24 cellular contexts compared by ENCODE assay signal in the genomic region with DNA sequence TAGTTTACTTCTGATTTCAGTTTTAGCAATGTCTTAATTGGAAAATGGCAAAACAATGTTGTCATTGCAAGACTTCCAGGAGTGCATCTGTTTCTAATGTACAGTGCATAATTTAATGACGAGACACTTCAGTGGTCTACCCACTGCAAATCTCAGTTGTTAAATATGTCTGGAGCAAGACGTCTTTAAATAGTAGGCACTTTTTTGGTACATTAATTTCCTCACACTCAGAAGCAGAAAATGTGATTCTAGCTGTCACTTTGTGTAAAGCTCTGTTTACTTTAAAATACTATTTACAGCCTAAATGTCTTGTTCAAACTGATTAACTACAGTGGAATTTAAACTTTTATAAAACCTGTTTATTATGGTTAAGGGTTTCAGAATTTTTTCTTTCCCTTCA.
A peak's percentile ranks its signal among the peaks of the same experiment; 100 is the strongest.
DNase-seq lines count a peak whose midpoint lies in the region; ATAC-seq and TF ChIP-seq lines count a peak whose summit lies in the region.
"Had no signal": no experiment of that assay in that cellular context is flagged by ENCODE, and none has a peak within 500 bp of the region (broad histone marks: within the 10 kb centered on the region; RNA-seq: fewer than 3 reads in every experiment).

No MANE protein-coding gene starts in this region.

- H3K36me3 ChIP-seq in mammary epithelial cell (ENCODE audit: insufficient read depth, low read length) (no peaks in the 10 kb centered on the region), SK-N-SH (replicated peaks in 1 of 2; ENCODE audit: control insufficient read depth in 1 of 2, insufficient read depth in 2 of 2, low read length in 1 of 2) (no peaks in the 10 kb centered on the region)

- in situ Hi-C loops in mammary epithelial cell (cut with MboI; ENCODE audit: low sequenced_read_pairs in 2 of 2) = no loop called here

- intact Hi-C loops in mammary epithelial cell (cut with micrococcal nuclease) = no loop called here
- intact Hi-C loops in MCF 10A (cut with micrococcal nuclease) = no loop called here

- H4K20me1 ChIP-seq in mammary epithelial cell (ENCODE audit: insufficient read depth, low read length) = no peaks in the 10 kb centered on the region
- no peaks in the 10 kb centered on the region for H4K20me1 ChIP-seq in SK-N-SH (ENCODE audit: insufficient read depth)

- dilution Hi-C loops in mammary epithelial cell (cut with HindIII; ENCODE audit: low sequenced_read_pairs) = no loop called here

- BruUV-seq in mammary epithelial cell (replicated peaks; lab: Mats Ljungman, UMichigan) (no TSS peak), MCF 10A (replicated peaks; lab: Mats Ljungman, UMichigan) (no TSS peak)

- no peak overlapping the region for H3K9ac ChIP-seq in mammary epithelial cell (ENCODE audit: insufficient read depth, low read length)
- H3K9ac ChIP-seq in SK-N-SH = no peak overlapping the region

- no peak overlapping the region for H2AFZ ChIP-seq in mammary epithelial cell (ENCODE audit: low read depth, low read length)
- no peak overlapping the region for H2AFZ ChIP-seq in SK-N-SH (ENCODE audit: low read depth)

- H3K4me1 Mint-ChIP-seq in MCF 10A (ENCODE audit: insufficient read depth, unreplicated experiment) = no peaks in the 10 kb centered on the region
- H3K4me1 Mint-ChIP-seq in T-helper 2 cell treated with Interferon-gamma antibody and Interleukin-4, amounts not matched to agents 5 μg/mL and 100 μg/mL, for 36 hours (ENCODE audit: low read depth) = no peaks in the 10 kb centered on the region
- H3K4me1 Mint-ChIP-seq: memory B cell, T-cell had no signal

- H3K27me3 ChIP-seq in mammary epithelial cell (ENCODE audit: insufficient read depth, low read length) (no peaks in the 10 kb centered on the region), SK-N-SH (ENCODE audit: insufficient read depth) (no peaks in the 10 kb centered on the region)

- H3K79me2 ChIP-seq in mammary epithelial cell (ENCODE audit: insufficient read depth, low read length) (no peaks in the 10 kb centered on the region), SK-N-SH (ENCODE audit: insufficient read depth) (no peaks in the 10 kb centered on the region)

- DNase-seq in mammary epithelial cell = no peak
- DNase-seq in MCF 10A (ENCODE audit: unreplicated experiment) = no peak
- no peak for DNase-seq in SK-N-SH
- peak; percentile 55 for DNase-seq in fibroblast of villous mesenchyme (ENCODE audit: low read depth)
- no peak for DNase-seq in T-helper 2 cell treated with Interferon-gamma antibody and Interleukin-4, amounts not matched to agents 5 μg/mL and 100 μg/mL, for 36 hours (ENCODE audit: low spot score)
- DNase-seq in NCI-H146 (lab: John Stamatoyannopoulos, UW) = no peak
- no peak for DNase-seq in stimulated activated CD4-positive, alpha-beta T cell treated with anti-CD3 and anti-CD28 coated beads, Interleukin-1b, Interleukin-23, amount 100 ng/mL, for 48 hours
- DNase-seq: activated CD4-positive, alpha-beta T cell treated with anti-CD3 and anti-CD28 coated beads, Interleukin-2, amount 50 U/mL, for 4 hours; CD8-positive, alpha-beta T cell; central memory CD4-positive, alpha-beta T cell; DMS79 treated with DMSO at 0.1 percent for 48 hours; hippocampal formation; KG1; kidney; NCI-H2029 treated with DMSO at 0.1 percent for 48 hours; NCI-H510A; small intestine; stimulated activated CD4-positive, alpha-beta T cell treated with anti-CD3 and anti-CD28 coated beads, Interleukin-4, amount 100 ng/mL, for 4 hours; T-cell had no signal

- H3K4me3 ChIP-seq in mammary epithelial cell (replicated peaks in 1 of 3; ENCODE audit: insufficient read depth in 1 of 3, low read depth in 2 of 3, low read length in 3 of 3) (no peak overlapping the region), SK-N-SH (ENCODE audit: low read depth in 2 of 2, low read length in 1 of 2) (no peak overlapping the region), fibroblast of villous mesenchyme (ENCODE audit: low read depth, low read length) (no peak overlapping the region)

- H3K4me3 Mint-ChIP-seq in MCF 10A (ENCODE audit: unreplicated experiment) = no peak overlapping the region
- H3K4me3 Mint-ChIP-seq in T-helper 2 cell treated with Interferon-gamma antibody and Interleukin-4, amounts not matched to agents 5 μg/mL and 100 μg/mL, for 36 hours = no peak overlapping the region
- H3K4me3 Mint-ChIP-seq: CD8-positive, alpha-beta T cell; memory B cell; natural killer cell treated with Interleukin-12 subunit alpha and Interleukin-12 subunit beta and Interleukin-15 and Interleukin-18, amount 100 ng/mL, for 72 hours; T-cell had no signal

- H3F3A ChIP-seq in SK-N-SH (replicated peaks; ENCODE audit: insufficient read depth) = no peaks in the 10 kb centered on the region

- CTCF ChIA-PET in mammary epithelial cell (lab: Charles Lee; ENCODE audit: low non-redundant PET) = no interaction called here
- CTCF ChIA-PET in MCF 10A (lab: Yijun Ruan, JAX) = interaction anchor here (0.6 kb wide), 1 partner anchor 85 kb away, joined by 3 read pairs; no protein-coding TSS in a partner anchor
- CTCF ChIA-PET in SK-N-SH (lab: Yijun Ruan, JAX) = interaction anchor here (0.9 to 1.8 kb wide), 2 partner anchors 13 to 19 kb away, joined by 3 to 6 read pairs; no protein-coding TSS in a partner anchor

- H3K27me3 Mint-ChIP-seq in MCF 10A (ENCODE audit: insufficient read depth, unreplicated experiment) = no peaks in the 10 kb centered on the region
- H3K27me3 Mint-ChIP-seq in T-helper 2 cell treated with Interferon-gamma antibody and Interleukin-4, amounts not matched to agents 5 μg/mL and 100 μg/mL, for 36 hours (ENCODE audit: low read depth) = no peaks in the 10 kb centered on the region
- H3K27me3 Mint-ChIP-seq: memory B cell; natural killer cell treated with Interleukin-12 subunit alpha and Interleukin-12 subunit beta and Interleukin-15 and Interleukin-18, amount 100 ng/mL, for 72 hours; progenitor cell of endocrine pancreas; T-cell had no signal

- H3K4me1 ChIP-seq in mammary epithelial cell (ENCODE audit: insufficient read depth, low read length) (peaks cover 16% of the 10 kb centered on the region), SK-N-SH (ENCODE audit: control insufficient read depth in 1 of 2, insufficient read depth in 2 of 2, low read depth in 1 of 2, low read length in 1 of 2) (no peaks in the 10 kb centered on the region)

- H3K27ac ChIP-seq in mammary epithelial cell (ENCODE audit: insufficient read depth, low read depth, low read length) (no peak overlapping the region), SK-N-SH (ENCODE audit: low read depth in 2 of 2, low read length in 1 of 2) (peak overlapping the region in 1 of 2 experiments; percentile 29; a peak in 2 of 4 replicates)
- H3K27ac ChIP-seq: 22Rv1 had no signal

- no peak for TF ChIP-seq CTCF in mammary epithelial cell (conservative IDR thresholded peaks at IDR 0.05 in 1 of 2, IDR thresholded peaks at IDR 0.05 in 1 of 2; ENCODE audit: extremely low read depth in 1 of 2, insufficient read depth in 1 of 2, low read depth in 1 of 2, low read length in 2 of 2)
- TF ChIP-seq CTCF in MCF 10A (IDR thresholded peaks at IDR 0.05; ENCODE audit: unreplicated experiment) = no peak
- TF ChIP-seq CTCF in SK-N-SH (IDR thresholded peaks at IDR 0.05) = no peak
- TF ChIP-seq CTCF in fibroblast of villous mesenchyme (IDR thresholded peaks at IDR 0.05; ENCODE audit: insufficient read depth, low read depth, low read length) = no peak

- H3K9me3 ChIP-seq in mammary epithelial cell (replicated peaks; ENCODE audit: insufficient read depth, low read length) (no peaks in the 10 kb centered on the region), SK-N-SH (no peaks in the 10 kb centered on the region)

- 63% methylated on average over 2 of the region's 2 CpGs for WGBS in mammary epithelial cell (ENCODE audit: low coverage, missing lambda C conversion rate)
- 6% methylated on average over 2 of the region's 2 CpGs for whole genome bisulfite sequencing in SK-N-SH (ENCODE audit: low lambda C conversion rate)

- no peak for TF ChIP-seq RAD21 in SK-N-SH (IDR thresholded peaks at IDR 0.05; ENCODE audit: low read length)

- no peaks in the 10 kb centered on the region for H3K36me3 Mint-ChIP-seq in MCF 10A (ENCODE audit: insufficient read depth, unreplicated experiment)
- no peaks in the 10 kb centered on the region for H3K36me3 Mint-ChIP-seq in T-helper 2 cell treated with Interferon-gamma antibody and Interleukin-4, amounts not matched to agents 5 μg/mL and 100 μg/mL, for 36 hours (ENCODE audit: low read depth)
- H3K36me3 Mint-ChIP-seq: CD8-positive, alpha-beta T cell; T-cell had no signal

- H3K4me2 ChIP-seq in mammary epithelial cell (ENCODE audit: insufficient read depth, low read depth, low read length) (peak overlapping the region; percentile 24), SK-N-SH (no peak overlapping the region)

- ATAC-seq in HG03135 (IDR thresholded peaks at IDR 0.05; ENCODE audit: unreplicated experiment) = no peak
- ATAC-seq: CD8-positive, alpha-beta T cell; natural killer cell treated with Interleukin-12 subunit alpha and Interleukin-12 subunit beta and Interleukin-15 and Interleukin-18, amount 100 ng/mL, for 72 hours; T-cell had no signal

- H3K9me2 ChIP-seq in SK-N-SH = no peaks in the 10 kb centered on the region

- POLR2A ChIA-PET in MCF 10A (lab: Yijun Ruan, JAX) (no interaction called here), SK-N-SH (lab: Yijun Ruan, JAX) (no interaction called here)

- no peak for TF ChIP-seq EP300 in SK-N-SH (IDR thresholded peaks at IDR 0.05; ENCODE audit: borderline replicate concordance in 1 of 2, low read depth in 1 of 2, low read length in 1 of 2)

- H3K27ac Mint-ChIP-seq in MCF 10A (ENCODE audit: low read depth, unreplicated experiment) = no peak overlapping the region
- no peak overlapping the region for H3K27ac Mint-ChIP-seq in T-helper 2 cell treated with Interferon-gamma antibody and Interleukin-4, amounts not matched to agents 5 μg/mL and 100 μg/mL, for 36 hours
- H3K27ac Mint-ChIP-seq: CD8-positive, alpha-beta T cell; memory B cell; natural killer cell treated with Interleukin-12 subunit alpha and Interleukin-12 subunit beta and Interleukin-15 and Interleukin-18, amount 100 ng/mL, for 72 hours; progenitor cell of endocrine pancreas; T-cell had no signal

- peaks cover 8% of the 10 kb centered on the region for H3K9me3 Mint-ChIP-seq in MCF 10A (ENCODE audit: unreplicated experiment)
- peaks cover 23% of the 10 kb centered on the region for H3K9me3 Mint-ChIP-seq in T-helper 2 cell treated with Interferon-gamma antibody and Interleukin-4, amounts not matched to agents 5 μg/mL and 100 μg/mL, for 36 hours

TF ChIP-seq in SK-N-SH, 30 proteins besides CTCF, POLR2A, EP300 and RAD21:
- no peak for TF ChIP-seq TAF1 (IDR thresholded peaks at IDR 0.05; ENCODE audit: borderline replicate concordance, low read depth, low read length)
- TF ChIP-seq TCF12 (IDR thresholded peaks at IDR 0.05) = 0 out of 2 replicates have a peak, but pooled peaks have one; percentile 10
